Comparison of ENCODE assay signal across 7 cellular contexts in genomic region chr16:590875-591200, GRCh38. TPM values are rescaled to one million over a fixed set of nuclear protein-coding genes. Genes with fewer than 3 reads are reported as not detected.
DNase-seq lines count a peak whose midpoint lies in the region; ATAC-seq lines count a peak whose summit lies in the region.

No MANE protein-coding gene starts in this region.

- peaks cover 16% of the 10 kb centered on the region for H3K36me3 Mint-ChIP-seq in activated T-helper 17 cell treated with anti-CD3 and anti-CD28 coated beads, Interleukin-2, amount 50 U/mL, for 72 hours (ENCODE audit: low read depth)

- no peaks in the 10 kb centered on the region for H3K36me3 ChIP-seq in HUES48 (ENCODE audit: control insufficient read depth, insufficient read depth, low read length)
- no peaks in the 10 kb centered on the region for H3K36me3 ChIP-seq in iPS-20b (ENCODE audit: insufficient read depth, low read depth, low read length)

- no peaks in the 10 kb centered on the region for H3K9me3 Mint-ChIP-seq in activated T-helper 17 cell treated with anti-CD3 and anti-CD28 coated beads, Interleukin-2, amount 50 U/mL, for 72 hours
- no peaks in the 10 kb centered on the region for H3K9me3 Mint-ChIP-seq in stimulated activated naive CD8-positive, alpha-beta T cell treated with anti-CD3 and anti-CD28 coated beads, Interleukin-15, amount 100 ng/mL, for 72 hours

- H3K4me3 ChIP-seq in HUES48 (ENCODE audit: low read depth, low read length) (peak overlapping the region; percentile 89), iPS-20b (ENCODE audit: low read length) (peak overlapping the region; percentile 79)

- peaks cover 20% of the 10 kb centered on the region for H3K4me1 Mint-ChIP-seq in activated T-helper 17 cell treated with anti-CD3 and anti-CD28 coated beads, Interleukin-2, amount 50 U/mL, for 72 hours
- H3K4me1 Mint-ChIP-seq in stimulated activated naive CD8-positive, alpha-beta T cell treated with anti-CD3 and anti-CD28 coated beads, Interleukin-15, amount 100 ng/mL, for 72 hours, result peaks cover 61% of the 10 kb centered on the region

- peak overlapping the region; percentile 83 for H3K27ac Mint-ChIP-seq in activated T-helper 17 cell treated with anti-CD3 and anti-CD28 coated beads, Interleukin-2, amount 50 U/mL, for 72 hours
- H3K27ac Mint-ChIP-seq in stimulated activated naive CD8-positive, alpha-beta T cell treated with anti-CD3 and anti-CD28 coated beads, Interleukin-15, amount 100 ng/mL, for 72 hours, result peak overlapping the region; percentile 0 to 9

- H3K9me3 ChIP-seq in HUES48 (ENCODE audit: control insufficient read depth, insufficient read depth, low read length) (no peaks in the 10 kb centered on the region), iPS-20b (ENCODE audit: insufficient read depth, low read depth, low read length) (no peaks in the 10 kb centered on the region)

- H3K27me3 Mint-ChIP-seq in activated T-helper 17 cell treated with anti-CD3 and anti-CD28 coated beads, Interleukin-2, amount 50 U/mL, for 72 hours, result no peaks in the 10 kb centered on the region
- no peaks in the 10 kb centered on the region for H3K27me3 Mint-ChIP-seq in stimulated activated naive CD8-positive, alpha-beta T cell treated with anti-CD3 and anti-CD28 coated beads, Interleukin-15, amount 100 ng/mL, for 72 hours

- H3K27me3 ChIP-seq in HUES48 (ENCODE audit: control insufficient read depth, insufficient read depth, low read length) (peaks cover 29% of the 10 kb centered on the region), iPS-20b (ENCODE audit: insufficient read depth, low read length) (peaks cover 44% of the 10 kb centered on the region)

- no peak for DNase-seq in stimulated activated naive CD8-positive, alpha-beta T cell treated with anti-CD3 and anti-CD28 coated beads, Interleukin-15, amount 100 ng/mL, for 72 hours
- DNase-seq in NCI-H1436 treated with DMSO at 0.1 percent for 48 hours (lab: John Stamatoyannopoulos, UW), result no peak
- no peak for DNase-seq in inferior parietal cortex (ENCODE audit: extremely low spot score)

- H3K4me1 ChIP-seq in HUES48 (ENCODE audit: control insufficient read depth, insufficient read depth, low read length) (peaks cover 4% of the 10 kb centered on the region; the same call in 1 of the 2 replicates), iPS-20b (ENCODE audit: insufficient read depth, low read length) (no peaks in the 10 kb centered on the region)

- H3K27ac ChIP-seq in HUES48 (ENCODE audit: low read depth, low read length) (no peak overlapping the region), iPS-20b (ENCODE audit: low read length) (no peak overlapping the region)

- peak overlapping the region; percentile 92 for H3K4me3 Mint-ChIP-seq in activated T-helper 17 cell treated with anti-CD3 and anti-CD28 coated beads, Interleukin-2, amount 50 U/mL, for 72 hours
- H3K4me3 Mint-ChIP-seq in stimulated activated naive CD8-positive, alpha-beta T cell treated with anti-CD3 and anti-CD28 coated beads, Interleukin-15, amount 100 ng/mL, for 72 hours, result peak overlapping the region; percentile 77 to 86

- ATAC-seq in activated T-helper 17 cell treated with anti-CD3 and anti-CD28 coated beads, Interleukin-2, amount 50 U/mL, for 72 hours (replicated peaks), result no peak
- ATAC-seq in stimulated activated naive CD8-positive, alpha-beta T cell treated with anti-CD3 and anti-CD28 coated beads, Interleukin-15, amount 100 ng/mL, for 72 hours, result no peak
- no peak for ATAC-seq in GM18867 (IDR thresholded peaks at IDR 0.05; ENCODE audit: unreplicated experiment)

- H3K9ac ChIP-seq in HUES48 (ENCODE audit: low read depth, low read length) (no peak overlapping the region), iPS-20b (ENCODE audit: low read depth, low read length) (peak overlapping the region; percentile 76; the same call in 1 of the 2 replicates)

RNA-seq across cellular contexts. Expression of gene RAB40C, which starts 1.0 kb away (rescaled TPM):
- total RNA-seq in activated T-helper 17 cell treated with anti-CD3 and anti-CD28 coated beads, Interleukin-2, amount 50 U/mL, for 72 hours, result 10 to 100 TPM; 12.9 TPM

RNA-seq across cellular contexts. Expression of gene PIGQ, which starts 21.1 kb away (rescaled TPM):
- 10 to 100 TPM; 28.0 to 34.2 TPM for total RNA-seq in activated T-helper 17 cell treated with anti-CD3 and anti-CD28 coated beads, Interleukin-2, amount 50 U/mL, for 72 hours

RNA-seq across cellular contexts. Expression of gene NHLRC4, which starts 24.0 kb away (rescaled TPM):
- 1 to 10 TPM in 1 of 2 donors, under 1 TPM in 1; 0.80 to 1.1 TPM for total RNA-seq in activated T-helper 17 cell treated with anti-CD3 and anti-CD28 coated beads, Interleukin-2, amount 50 U/mL, for 72 hours

RNA-seq across cellular contexts. Expression of gene PRR35, which starts 30.6 kb away (rescaled TPM):
- total RNA-seq in activated T-helper 17 cell treated with anti-CD3 and anti-CD28 coated beads, Interleukin-2, amount 50 U/mL, for 72 hours, result not detected

RNA-seq across cellular contexts. Expression of gene WFIKKN1, which starts 39.9 kb away (rescaled TPM):
- total RNA-seq in activated T-helper 17 cell treated with anti-CD3 and anti-CD28 coated beads, Interleukin-2, amount 50 U/mL, for 72 hours, result under 1 TPM; 0.45 to 0.53 TPM
